4 cellular contexts compared by ENCODE assay signal in genomic region chr16:56652600-56652999, GRCh38. TPM values are rescaled to one million over a fixed set of nuclear protein-coding genes. Genes with fewer than 3 reads are reported as not detected.
"Had no signal": no experiment of that assay in that cellular context is flagged by ENCODE, and none has a peak within 500 bp of the region (broad histone marks: within the 10 kb centered on the region; RNA-seq: fewer than 3 reads in every experiment).

No MANE protein-coding gene starts in this region.

- DNase-seq: GDM1, GF-D8 had no signal

- H3K4me3 ChIP-seq: GM12878 had no signal

RNA-seq across cellular contexts. Expression of gene MT1B, which starts 0.9 kb away (rescaled TPM):
- total RNA-seq: G401, GM12878 had no signal
- polyA plus RNA-seq: GM12878 had no signal

RNA-seq across cellular contexts. Expression of gene MT1F, which starts 5.2 kb away (rescaled TPM):
- total RNA-seq: G401 had no signal

RNA-seq across cellular contexts. Expression of gene MT1A, which starts 14.1 kb away (rescaled TPM):
- total RNA-seq: G401, GM12878 had no signal
- polyA plus RNA-seq: GM12878 had no signal

RNA-seq across cellular contexts. Expression of gene MT1G, which starts 15.3 kb away (rescaled TPM):
- total RNA-seq: G401 had no signal

RNA-seq across cellular contexts. Expression of gene MT1H, which starts 17.0 kb away (rescaled TPM):
- total RNA-seq: G401 had no signal
